In the genomic region with DNA sequence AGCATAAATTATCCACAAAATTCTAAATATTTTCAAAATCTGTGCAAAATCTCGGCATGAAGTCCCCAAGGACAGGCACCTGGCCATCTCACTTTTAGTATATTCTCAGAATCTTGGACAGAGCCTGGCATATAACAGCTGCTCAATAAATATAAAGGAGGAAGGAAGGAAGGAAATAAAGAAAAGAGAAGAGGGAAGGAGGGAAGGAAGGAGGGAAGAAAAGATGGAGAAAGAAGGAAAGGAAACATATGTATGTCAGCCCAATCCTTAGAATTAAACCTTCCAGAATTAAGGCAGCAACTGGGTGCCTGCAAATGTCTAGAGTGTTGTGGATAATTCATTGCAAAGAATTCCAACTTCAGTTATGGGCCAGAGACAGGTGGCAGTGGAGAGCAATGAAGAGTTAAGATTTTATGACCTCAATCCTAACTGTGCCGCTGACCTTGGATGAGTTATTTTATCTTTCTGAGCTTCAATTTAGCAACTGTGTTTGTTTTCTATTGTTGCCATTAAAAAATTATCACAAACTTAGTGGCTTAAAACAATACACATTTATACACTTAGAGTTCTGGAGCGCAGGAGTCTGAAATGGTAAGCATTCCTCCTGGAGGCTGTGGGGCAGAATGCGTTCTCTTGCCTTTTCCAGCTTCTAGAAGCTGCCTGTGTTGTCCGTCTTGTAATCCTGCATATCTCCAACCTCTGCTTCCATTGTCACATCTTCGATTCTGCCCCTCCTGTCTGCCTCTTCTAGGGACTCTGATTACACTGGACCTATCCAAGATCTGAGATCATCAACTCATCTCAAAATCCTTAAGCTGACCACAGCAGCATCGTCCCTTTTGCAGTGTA, we compare ENCODE assay signal across 1 cellular context.
TF ChIP-seq lines count a peak whose summit lies in the region.

No MANE protein-coding gene starts in this region.

TF ChIP-seq in H1, 55 proteins besides CTCF, POLR2A, EP300 and RAD21:
- TF ChIP-seq PHF8 (conservative IDR thresholded peaks at IDR 0.05; ENCODE audit: low read depth, low read length), result no peak
- no peak for TF ChIP-seq SP1 (IDR thresholded peaks at IDR 0.05; ENCODE audit: low read depth, low read length)
- TF ChIP-seq, protein P1, sequence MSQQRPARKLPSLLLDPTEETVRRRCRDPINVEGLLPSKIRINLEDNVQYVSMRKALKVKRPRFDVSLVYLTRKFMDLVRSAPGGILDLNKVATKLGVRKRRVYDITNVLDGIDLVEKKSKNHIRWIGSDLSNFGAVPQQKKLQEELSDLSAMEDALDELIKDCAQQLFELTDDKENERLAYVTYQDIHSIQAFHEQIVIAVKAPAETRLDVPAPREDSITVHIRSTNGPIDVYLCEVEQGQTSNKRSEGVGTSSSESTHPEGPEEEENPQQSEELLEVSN (IDR thresholded peaks at IDR 0.05), result no peak
- TF ChIP-seq SIX5 (IDR thresholded peaks at IDR 0.05; ENCODE audit: low read depth, low read length), result no peak
- TF ChIP-seq, protein P2, sequence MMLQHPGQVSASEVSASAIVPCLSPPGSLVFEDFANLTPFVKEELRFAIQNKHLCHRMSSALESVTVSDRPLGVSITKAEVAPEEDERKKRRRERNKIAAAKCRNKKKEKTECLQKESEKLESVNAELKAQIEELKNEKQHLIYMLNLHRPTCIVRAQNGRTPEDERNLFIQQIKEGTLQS (IDR thresholded peaks at IDR 0.05; ENCODE audit: insufficient read depth, low read depth, low read length), result no peak
- no peak for TF ChIP-seq ASH2L (IDR thresholded peaks at IDR 0.05; ENCODE audit: low read length)
- TF ChIP-seq SUZ12 (IDR thresholded peaks at IDR 0.05; ENCODE audit: low read length), result no peak
- TF ChIP-seq SP2 (IDR thresholded peaks at IDR 0.05; ENCODE audit: low read length), result no peak
- TF ChIP-seq JUN (IDR thresholded peaks at IDR 0.05; ENCODE audit: low read depth, low read length), result no peak
- no peak for TF ChIP-seq SAP30 (IDR thresholded peaks at IDR 0.05; ENCODE audit: insufficient read depth, insufficient replicate concordance, low read length)
